Comparison of ENCODE assay signal across 8 cellular contexts in the genomic region with DNA sequence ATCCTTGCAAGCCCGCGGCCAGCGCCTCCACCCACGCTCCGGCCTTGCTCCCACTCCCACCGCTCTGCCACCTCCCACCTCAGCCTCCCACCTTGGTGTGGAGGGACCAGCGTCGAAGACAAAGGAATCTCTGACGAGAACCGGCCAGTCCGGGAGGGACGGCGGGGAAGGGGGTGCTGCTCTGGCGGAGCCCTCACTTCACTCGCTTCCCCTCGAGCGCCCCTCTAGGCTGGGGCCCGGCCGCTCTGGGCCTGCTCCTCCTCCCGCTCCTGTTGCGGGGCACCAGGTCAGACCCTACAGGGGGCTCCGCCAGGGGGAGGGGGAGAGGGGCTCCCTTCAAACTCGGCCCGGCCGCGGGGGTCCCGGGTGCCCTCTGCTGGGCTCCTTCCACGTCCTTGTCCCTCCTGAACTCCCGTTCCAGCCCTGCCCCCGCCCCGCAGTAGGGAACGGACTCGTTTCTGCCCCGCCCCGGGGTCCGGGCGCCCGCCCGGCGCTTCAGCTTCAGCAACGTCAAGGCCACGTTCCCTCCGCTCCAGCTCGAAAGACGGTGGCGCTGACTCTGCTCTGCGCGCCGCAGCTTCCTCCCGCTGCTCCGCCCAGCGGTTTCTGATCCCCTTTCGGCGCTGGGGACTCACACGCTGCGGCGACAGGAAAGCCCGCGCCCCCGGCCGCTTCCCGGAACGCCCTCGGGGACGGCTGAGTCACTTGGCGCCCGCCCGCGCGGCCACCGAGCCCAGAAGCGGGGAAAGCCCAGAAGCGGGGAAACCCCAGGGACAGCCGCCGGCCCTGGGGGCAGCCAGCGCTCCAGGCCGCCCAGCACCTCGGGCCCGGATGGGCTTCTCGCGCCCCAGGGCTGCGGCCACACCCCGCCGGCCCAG.
DNase-seq lines count a peak whose midpoint lies in the region; ATAC-seq and TF ChIP-seq lines count a peak whose summit lies in the region.

No MANE protein-coding gene starts in this region.

- TF ChIP-seq CTCF in retinal pigment epithelial cell (conservative IDR thresholded peaks at IDR 0.05; ENCODE audit: low read depth, low read length), result peak; percentile 2

- DNase-seq in NCI-H146 treated with DMSO at 0.1 percent for 48 hours (lab: John Stamatoyannopoulos, UW; ENCODE audit: unreplicated experiment) (peak; percentile 58), T-helper 2 cell (peak; percentile 78 to 95 (median 93)), anterior cingulate cortex (lab: John Stamatoyannopoulos, UW) (peak in 56 of 58 donors; percentile 20 to 87 (median 62)), hippocampal formation (lab: John Stamatoyannopoulos, UW) (peak; percentile 52 to 71), retinal pigment epithelial cell (ENCODE audit: low read depth) (peak; percentile 32), NCI-H187 treated with DMSO at 0.1 percent for 48 hours (lab: John Stamatoyannopoulos, UW) (no peak)

- H3K4me3 ChIP-seq in retinal pigment epithelial cell (ENCODE audit: low read length), result peak overlapping the region; percentile 68

- peak; percentile 90 for ATAC-seq in GM18498 (IDR thresholded peaks at IDR 0.05; ENCODE audit: unreplicated experiment)
- ATAC-seq in HG02852 (IDR thresholded peaks at IDR 0.05; ENCODE audit: unreplicated experiment), result peak; percentile 85
